Comparison of ENCODE assay signal across 1 cellular context in genomic region chr14:67599698-67600561, GRCh38.
TF ChIP-seq lines count a peak whose summit lies in the region.

Gene PIGH (minus strand): TSS chr14:67600268. CDS start chr14:67600203, 65 bp downstream.

TF ChIP-seq in HEK293, 187 proteins besides CTCF, POLR2A, EP300 and RAD21 (continued from another document and continues in another):
- TF ChIP-seq ZSCAN18 (tag by site-specific recombination; IDR thresholded peaks at IDR 0.05) (no peak), ZNF140 (tag by site-specific recombination; IDR thresholded peaks at IDR 0.05) (no peak), ZNF398 (tag by site-specific recombination; IDR thresholded peaks at IDR 0.05) (peak; percentile 23; the same call in 1 of the 2 replicates), SP3 (tag by site-specific recombination; IDR thresholded peaks at IDR 0.05) (peak; percentile 78), ZNF280D (tag by site-specific recombination; IDR thresholded peaks at IDR 0.05) (no peak), GLIS1 (tag by site-specific recombination; IDR thresholded peaks at IDR 0.05) (peak; percentile 81), ZNF701 (tag by site-specific recombination; IDR thresholded peaks at IDR 0.05) (no peak), ZBTB1 (tag by site-specific recombination; IDR thresholded peaks at IDR 0.05) (no peak), ZNF214 (tag by site-specific recombination; IDR thresholded peaks at IDR 0.05; ENCODE audit: borderline replicate concordance) (no peak), PRDM6 (tag by site-specific recombination; IDR thresholded peaks at IDR 0.05) (no peak), SP2 (tag by site-specific recombination; IDR thresholded peaks at IDR 0.05) (peak; percentile 79), WT1 (tag by site-specific recombination; IDR thresholded peaks at IDR 0.05) (no peak), ZNF670 (tag by site-specific recombination; IDR thresholded peaks at IDR 0.05; ENCODE audit: low read depth) (no peak), PRDM10 (tag by site-specific recombination; IDR thresholded peaks at IDR 0.05) (peak; percentile 94), REST (tag by site-specific recombination; IDR thresholded peaks at IDR 0.05) (peak; percentile 97), YY1 (tag by site-specific recombination; IDR thresholded peaks at IDR 0.05) (0 out of 2 replicates have a peak, but pooled peaks have one; percentile 19), ZNF623 (tag by site-specific recombination; IDR thresholded peaks at IDR 0.05) (no peak), ZNF558 (tag by site-specific recombination; IDR thresholded peaks at IDR 0.05) (no peak), ZIC2 (tag by site-specific recombination; IDR thresholded peaks at IDR 0.05) (no peak), ZNF148 (tag by site-specific recombination; IDR thresholded peaks at IDR 0.05; ENCODE audit: borderline replicate concordance) (no peak), KLF16 (tag by site-specific recombination; IDR thresholded peaks at IDR 0.05) (no peak), ZNF544 (tag by site-specific recombination; IDR thresholded peaks at IDR 0.05) (no peak), ZNF391 (tag by site-specific recombination; IDR thresholded peaks at IDR 0.05; ENCODE audit: borderline replicate concordance, low read depth) (no peak), SCRT1 (tag by site-specific recombination; IDR thresholded peaks at IDR 0.05; ENCODE audit: borderline replicate concordance) (no peak), ZNF529 (tag by site-specific recombination; IDR thresholded peaks at IDR 0.05; ENCODE audit: insufficient replicate concordance) (no peak), ZNF16 (tag by site-specific recombination; IDR thresholded peaks at IDR 0.05; ENCODE audit: low read depth) (no peak), ZNF155 (tag by site-specific recombination; IDR thresholded peaks at IDR 0.05) (no peak), KLF17 (tag by site-specific recombination; IDR thresholded peaks at IDR 0.05) (no peak; the same call in 1 of the 2 replicates), ZBTB21 (tag by site-specific recombination; IDR thresholded peaks at IDR 0.05) (no peak), ZNF26 (tag by site-specific recombination; IDR thresholded peaks at IDR 0.05) (no peak), ZNF248 (tag by site-specific recombination; IDR thresholded peaks at IDR 0.05) (no peak), ZXDB (tag by site-specific recombination; IDR thresholded peaks at IDR 0.05) (0 out of 2 replicates have a peak, but pooled peaks have one; percentile 26), ZNF335 (tag by site-specific recombination; conservative IDR thresholded peaks at IDR 0.05) (peak; percentile 77), ZNF624 (tag by site-specific recombination; IDR thresholded peaks at IDR 0.05) (no peak), ZSCAN5A (tag by site-specific recombination; IDR thresholded peaks at IDR 0.05) (no peak), ZNF121 (tag by site-specific recombination; IDR thresholded peaks at IDR 0.05) (no peak)
